ENCODE assay signal across 21 cellular contexts in the genomic region with DNA sequence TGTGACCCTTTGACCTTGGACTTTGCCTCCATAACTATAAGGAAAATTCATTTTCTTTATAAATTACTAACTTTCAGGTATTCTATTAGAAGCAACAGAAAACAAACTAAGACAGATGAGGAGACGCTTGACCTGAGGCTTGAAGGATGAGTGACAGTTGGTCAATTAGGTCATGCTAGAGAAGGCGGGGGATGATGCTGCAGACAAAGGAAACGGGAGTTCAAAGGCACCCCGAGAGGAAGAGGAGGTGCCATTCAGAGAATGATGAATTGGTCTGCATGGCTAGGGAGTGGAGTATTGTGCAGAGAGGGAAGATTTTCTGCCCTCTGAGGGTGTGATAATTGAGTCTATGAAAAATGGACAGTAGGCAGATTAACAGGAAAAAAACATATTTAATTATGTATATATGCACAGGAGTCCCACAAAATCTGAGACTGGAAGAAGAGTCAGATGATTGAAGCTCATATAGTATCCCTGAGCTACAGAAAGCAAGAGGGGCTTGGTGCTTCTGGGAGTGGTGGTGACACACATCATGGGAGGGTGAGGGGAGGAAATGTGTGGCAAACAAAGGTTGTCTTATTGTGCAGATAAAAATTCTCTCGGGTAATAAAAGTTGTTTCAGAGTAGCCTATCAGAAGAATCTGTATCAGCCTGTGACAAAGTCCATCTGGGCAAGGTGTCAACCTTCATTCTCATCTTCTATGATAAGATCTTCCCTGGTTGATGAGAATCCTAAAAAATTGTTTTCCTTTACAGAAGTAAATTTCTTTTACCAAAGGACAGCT.
"Had no signal": no experiment of that assay in that cellular context is flagged by ENCODE, and none has a peak within 500 bp of the region (broad histone marks: within the 10 kb centered on the region; RNA-seq: fewer than 3 reads in every experiment).

No MANE protein-coding gene starts in this region.

- H3K4me3 ChIP-seq: dorsolateral prefrontal cortex, left lung, neural progenitor cell, sigmoid colon, spleen, thoracic aorta, upper lobe of right lung had no signal

- H2AFZ ChIP-seq: neural progenitor cell had no signal

- H3K27ac ChIP-seq: dorsolateral prefrontal cortex, left lung, neural progenitor cell, sigmoid colon, spleen, thoracic aorta, upper lobe of right lung, WERI-Rb-1 had no signal

- FAIRE-seq: astrocyte, endothelial cell of umbilical vein had no signal

- H3K4me1 ChIP-seq: neural progenitor cell had no signal

- H3K4me2 ChIP-seq: neural progenitor cell had no signal

- H3K9ac ChIP-seq: neural progenitor cell had no signal

- DNase-seq: activated CD4-positive, alpha-beta T cell treated with anti-CD3 and anti-CD28 coated beads, Interleukin-2, amount 50 U/mL, for 48 hours; activated CD4-positive, CD25-positive, alpha-beta regulatory T cell treated with anti-CD3 and anti-CD28 coated beads, Interleukin-2, amount 50 U/mL, for 72 hours; activated naive CD8-positive, alpha-beta T cell treated with anti-CD3 and anti-CD28 coated beads for 36 hours; central memory CD4-positive, alpha-beta T cell; dorsolateral prefrontal cortex; effector memory CD8-positive, alpha-beta T cell; foreskin melanocyte; immature natural killer cell; left lung; naive thymus-derived CD8-positive, alpha-beta T cell; sigmoid colon; spleen; stimulated activated CD4-positive, alpha-beta T cell treated with anti-CD3 and anti-CD28 coated beads, Interleukin-4, amount 100 ng/mL, for 1 hour; stimulated activated naive CD4-positive, alpha-beta T cell treated with Interleukin-2 at 50 U/mL for 16 hours; upper lobe of right lung; WERI-Rb-1 had no signal

- H3K9me3 ChIP-seq: left lung, sigmoid colon, spleen, thoracic aorta, upper lobe of right lung had no signal

- ATAC-seq: effector memory CD8-positive, alpha-beta T cell; esophagus mucosa; left lung; naive thymus-derived CD8-positive, alpha-beta T cell; upper lobe of right lung had no signal

- H3K36me3 ChIP-seq: left lung, neural progenitor cell, sigmoid colon, spleen, thoracic aorta, upper lobe of right lung, WERI-Rb-1 had no signal

- H3K27me3 ChIP-seq: dorsolateral prefrontal cortex, left lung, sigmoid colon, spleen, upper lobe of right lung had no signal
